1 cellular context compared by ENCODE assay signal in genomic region chr10:104253576-104254410, GRCh38.
A peak's percentile ranks its signal among the peaks of the same experiment; 100 is the strongest.
TF ChIP-seq lines count a peak whose summit lies in the region.

No MANE protein-coding gene starts in this region.

TF ChIP-seq in GM12878, 131 proteins besides CTCF, POLR2A, EP300 and RAD21:
- TF ChIP-seq MTA3 (IDR thresholded peaks at IDR 0.05; ENCODE audit: borderline replicate concordance, low read length) (0 out of 2 replicates have a peak, but pooled peaks have one; percentile 3), IRF4 (IDR thresholded peaks at IDR 0.05; ENCODE audit: low read depth, low read length) (no peak)
